ENCODE assay signal across 19 cellular contexts in genomic region chr16:89956511-89957213, GRCh38. TPM values are rescaled to one million over a fixed set of nuclear protein-coding genes. Genes with fewer than 3 reads are reported as not detected.
DNase-seq lines count a peak whose midpoint lies in the region; ATAC-seq, FAIRE-seq and TF ChIP-seq lines count a peak whose summit lies in the region.
"Had no signal": no experiment of that assay in that cellular context is flagged by ENCODE, and none has a peak within 500 bp of the region (broad histone marks: within the 10 kb centered on the region; RNA-seq: fewer than 3 reads in every experiment).

No MANE protein-coding gene starts in this region.

- no peak overlapping the region for H4K91ac ChIP-seq in H1 (replicated peaks; ENCODE audit: insufficient read length, low read length)

- TF ChIP-seq CTCF in H1 (IDR thresholded peaks at IDR 0.05; ENCODE audit: control extremely low read depth in 1 of 3, insufficient read depth in 1 of 3, low read depth in 1 of 3, low read length in 3 of 3): no peak
- TF ChIP-seq CTCF in osteoblast (IDR thresholded peaks at IDR 0.05; ENCODE audit: extremely low read depth, low read depth, low read length): no peak
- TF ChIP-seq CTCF in GM13977 (IDR thresholded peaks at IDR 0.05; ENCODE audit: extremely low read depth, insufficient read depth, missing control alignments): no peak

- peaks cover 45 to 55% (median 48%) of the 10 kb centered on the region in 3 donors for H3K4me1 Mint-ChIP-seq in IgD-negative memory B cell

- H2BK20ac ChIP-seq in H1 (ENCODE audit: low read length): no peak overlapping the region

- FAIRE-seq in H1 (lab: Jason Lieb, UNC): no peak
- FAIRE-seq: D721Med, HTR-8/SVneo had no signal

- H3K4me3 ChIP-seq in H1 (ENCODE audit: extremely low read depth in 1 of 4, insufficient read depth in 2 of 4, low read depth in 3 of 4, low read length in 4 of 4) (no peak overlapping the region), osteoblast (ENCODE audit: insufficient read depth, low read length) (no peak overlapping the region)

- H3K4me2 ChIP-seq in H1 (ENCODE audit: insufficient read depth in 1 of 2, low read depth in 2 of 2, low read length in 2 of 2) (no peak overlapping the region), osteoblast (ENCODE audit: insufficient read depth, low read length) (no peak overlapping the region)

- DNase-seq in NOMO-1 treated with dmso at 0.1 percent for 144 hours (lab: John Stamatoyannopoulos, UW; ENCODE audit: unreplicated experiment): peak; percentile 19
- DNase-seq in H1 (ENCODE audit: low read depth in 1 of 2, low spot score in 2 of 2): no peak
- DNase-seq in osteoblast (ENCODE audit: insufficient read length, low spot score, missing footprints): peak; percentile 58
- DNase-seq in GM13977 (ENCODE audit: low spot score): no peak
- DNase-seq in activated T-cell treated with anti-CD3 and anti-CD28 coated beads, Interleukin-2, amount 50 U/mL, for 48 hours: no peak
- DNase-seq: activated CD4-positive, alpha-beta T cell treated with anti-CD3 and anti-CD28 coated beads for 48 hours; activated CD8-positive, alpha-beta memory T cell treated with anti-CD3 and anti-CD28 coated beads, Interleukin-2, amount 50 U/mL, for 4 hours; activated gamma-delta T cell treated with Interleukin-2 at 50 U/mL for 16 hours; amygdala; central memory CD4-positive, alpha-beta T cell; effector CD8-positive, alpha-beta T cell; NCI-H1694; NCI-H446; stimulated activated CD8-positive, alpha-beta memory T cell treated with anti-CD3 and anti-CD28 coated beads, Interleukin-4, amount 100 ng/mL, for 48 hours; substantia nigra had no signal

- H2BK15ac ChIP-seq in H1 (ENCODE audit: low read length): no peak overlapping the region

- H3K27ac ChIP-seq in H1 (ENCODE audit: low read depth, low read length) (no peak overlapping the region), osteoblast (ENCODE audit: low read depth, low read length) (no peak overlapping the region)

- 90% methylated on average over 15 of the region's 15 CpGs; no CpG with 5 or more reads in 1 of the 2 experiments for WGBS in H1 (ENCODE audit: extremely low coverage in 1 of 2, insufficient coverage in 1 of 2, insufficient read length in 1 of 2, insufficient replicate concordance in 2 of 2, low coverage in 1 of 2, low lambda C conversion rate in 2 of 2, missing lambda C conversion rate in 1 of 2), 2 experiments

- no peak overlapping the region for H4K5ac ChIP-seq in H1 (ENCODE audit: insufficient read length, low read depth, low read length)

- no peaks in the 10 kb centered on the region for H3K9me3 Mint-ChIP-seq in IgD-negative memory B cell

- H3K27ac Mint-ChIP-seq in IgD-negative memory B cell: peak overlapping the region; percentile 76 to 85 (median 82)

- peak overlapping the region in 3 of 4 donors; percentile 61 to 86 (median 83) for H3K4me3 Mint-ChIP-seq in IgD-negative memory B cell

- peaks cover 7% of the 10 kb centered on the region for H3K36me3 Mint-ChIP-seq in IgD-negative memory B cell

- no peak overlapping the region for H3K4ac ChIP-seq in H1 (replicated peaks; ENCODE audit: insufficient read length, low read depth, low read length)

- CTCF ChIA-PET in H1 (lab: Charles Lee; ENCODE audit: partially characterized antibody): interaction anchor here (1.3 to 2.0 kb wide), 2 partner anchors 7 to 9 kb away, joined by 4 to 12 read pairs; partner anchors contain the start of gene DEF8

- peaks cover 2% of the 10 kb centered on the region for H3K27me3 Mint-ChIP-seq in IgD-negative memory B cell

- no peak overlapping the region for H3K14ac ChIP-seq in H1 (ENCODE audit: insufficient read length)

- no peak for ATAC-seq in HG02610 (IDR thresholded peaks at IDR 0.05; ENCODE audit: unreplicated experiment)

- H3K27me3 ChIP-seq in H1 (replicated peaks in 1 of 4; ENCODE audit: control insufficient read depth in 3 of 4, extremely low read depth in 1 of 4, insufficient read depth in 3 of 4, low read length in 3 of 4) (no peaks in the 10 kb centered on the region), osteoblast (ENCODE audit: insufficient read depth, low read length) (no peaks in the 10 kb centered on the region)

- H2AFZ ChIP-seq in H1 (ENCODE audit: low read length) (no peak overlapping the region), osteoblast (ENCODE audit: low read length) (no peak overlapping the region)

- no peak overlapping the region for H2BK5ac ChIP-seq in H1 (ENCODE audit: low read depth, low read length)

- peaks cover 6 to 7% of the 10 kb centered on the region in 2 experiments for H4K20me1 ChIP-seq in H1 (replicated peaks in 1 of 2; ENCODE audit: control insufficient read depth in 1 of 2, insufficient read depth in 2 of 2, low read length in 2 of 2)
- H4K20me1 ChIP-seq in osteoblast (ENCODE audit: insufficient read depth, low read length): peaks cover 17% of the 10 kb centered on the region

- no peaks in the 10 kb centered on the region for H3K79me2 ChIP-seq in H1 (ENCODE audit: control insufficient read depth in 1 of 2, insufficient read depth in 2 of 2, low read length in 2 of 2)
- peaks cover 29% of the 10 kb centered on the region for H3K79me2 ChIP-seq in osteoblast (ENCODE audit: insufficient read depth, low read length)

- H3K36me3 ChIP-seq in H1 (ENCODE audit: control insufficient read depth in 2 of 4, insufficient read depth in 4 of 4, low read length in 3 of 4) (peaks cover 0 to 5% (median 3%) of the 10 kb centered on the region in 4 experiments; a peak in 4 of 8 replicates), osteoblast (ENCODE audit: insufficient read depth, low read length) (peaks cover 15% of the 10 kb centered on the region)

- H3K9me3 ChIP-seq in H1 (ENCODE audit: insufficient read depth in 2 of 2, low read depth in 1 of 2, low read length in 1 of 2) (no peaks in the 10 kb centered on the region), osteoblast (ENCODE audit: low read depth, low read length) (no peaks in the 10 kb centered on the region)

- H3K18ac ChIP-seq in H1 (ENCODE audit: extremely low read depth, low read length): no peak overlapping the region

- in situ Hi-C loops in GM13977 (cut with MboI; ENCODE audit: low pct_unique_long_range_greater_than_20kb, low sequenced_read_pairs, unreplicated experiment): no loop called here

- no peak overlapping the region for H3K23ac ChIP-seq in H1 (ENCODE audit: insufficient read length)

- POLR2A ChIA-PET in H1 (lab: Charles Lee; ENCODE audit: partially characterized antibody): interaction anchor here (0.7 to 2.7 kb wide), 5 partner anchors 9 to 288 kb away, joined by 3 to 17 read pairs (median 4); no protein-coding TSS in a partner anchor

- no peak overlapping the region for H3K56ac ChIP-seq in H1 (replicated peaks; ENCODE audit: insufficient read length, low read depth, low read length)

- H4K8ac ChIP-seq in H1 (ENCODE audit: extremely low read depth, insufficient read depth, low read length): peak overlapping the region; percentile 69

- peaks cover 0 to 3% (median 0%) of the 10 kb centered on the region in 4 experiments; a peak in 4 of 7 replicates for H3K4me1 ChIP-seq in H1 (replicated peaks in 1 of 4; ENCODE audit: control insufficient read depth in 3 of 4, insufficient read depth in 4 of 4, low read length in 3 of 4)
- H3K4me1 ChIP-seq in osteoblast (ENCODE audit: insufficient read depth, low read length): no peaks in the 10 kb centered on the region

- H2BK12ac ChIP-seq in H1 (ENCODE audit: low read depth, low read length): no peak overlapping the region

- H2AK5ac ChIP-seq in H1 (ENCODE audit: low read depth, low read length): no peak overlapping the region

- TF ChIP-seq RAD21 in H1 (IDR thresholded peaks at IDR 0.05 in 1 of 2, conservative IDR thresholded peaks at IDR 0.05 in 1 of 2; ENCODE audit: low read depth in 2 of 2, low read length in 2 of 2): no peak

- H3K23me2 ChIP-seq in H1 (ENCODE audit: low read depth, low read length): no peaks in the 10 kb centered on the region

- TF ChIP-seq EP300 in H1 (IDR thresholded peaks at IDR 0.05; ENCODE audit: borderline replicate concordance in 1 of 2, low read depth in 2 of 2, low read length in 2 of 2): no peak

- no peak overlapping the region for H2BK120ac ChIP-seq in H1 (replicated peaks; ENCODE audit: low read depth, low read length)

- H3K79me1 ChIP-seq in H1 (ENCODE audit: low read depth, low read length): no peaks in the 10 kb centered on the region

- H3K9ac ChIP-seq in H1 (replicated peaks in 1 of 4; ENCODE audit: extremely low read depth in 1 of 4, low read depth in 3 of 4, low read length in 3 of 4): no peak overlapping the region

- TF ChIP-seq POLR2A in H1 (IDR thresholded peaks at IDR 0.05; ENCODE audit: control extremely low read depth in 1 of 2, low read depth in 2 of 2, low read length in 2 of 2): no peak

RNA-seq across cellular contexts. Expression of gene DEF8, which starts 8.1 kb away (rescaled TPM):
- polyA plus RNA-seq in IgD-negative memory B cell (67.5 TPM), H1 (2011; rRNA removed) (110 and 155 TPM in 2 replicates)
- total RNA-seq in H1 (2021; fragmentation: NEBNext Ultra II Directional; extraction: Animal tissue kit (Norgen Biotek cat#: 25700)): 48.3 and 53.0 TPM in 2 replicates
- 106 TPM for polyA plus RNA-seq in H1 (2011; cell fraction: cytosol; rRNA removed)
- polyA plus RNA-seq in H1 (2011; cell fraction: nucleus; rRNA removed): 160 TPM
- 35.4 to 56.5 TPM (median 53.7 TPM) in 4 replicates for polyA plus RNA-seq in H1 (2012, experiment 1 of 2)
- polyA plus RNA-seq in H1 (2012, experiment 2 of 2): 59.8 TPM
- 47.6 TPM for polyA plus RNA-seq in H1 (2013, experiment 1 of 2)
- 46.6 TPM for polyA plus RNA-seq in H1 (2013, experiment 2 of 2)
- 44.0 and 65.5 TPM in 2 replicates for polyA minus RNA-seq in H1 (2011; rRNA and poly(A)+ RNA removed)
- 40.0 TPM for polyA minus RNA-seq in H1 (2011; cell fraction: cytosol; rRNA and poly(A)+ RNA removed)
- 30.4 TPM for polyA minus RNA-seq in H1 (2011; cell fraction: nucleus; rRNA and poly(A)+ RNA removed)
- 48.6 and 48.9 TPM in 2 replicates for total RNA-seq in osteoblast

RNA-seq across cellular contexts. Expression of gene TUBB3, which starts 33.5 kb away (rescaled TPM):
- polyA plus RNA-seq in IgD-negative memory B cell (1.1 TPM), H1 (2011; rRNA removed) (393 and 420 TPM in 2 replicates)
- 275 and 292 TPM in 2 replicates for total RNA-seq in H1 (2021; fragmentation: NEBNext Ultra II Directional; extraction: Animal tissue kit (Norgen Biotek cat#: 25700))
- 210 TPM for polyA plus RNA-seq in H1 (2011; cell fraction: cytosol; rRNA removed)
- polyA plus RNA-seq in H1 (2011; cell fraction: nucleus; rRNA removed): 252 TPM
- 287 to 415 TPM (median 389 TPM) in 4 replicates for polyA plus RNA-seq in H1 (2012, experiment 1 of 2)
- 421 TPM for polyA plus RNA-seq in H1 (2012, experiment 2 of 2)
- polyA plus RNA-seq in H1 (2013, experiment 1 of 2): 211 TPM
- polyA plus RNA-seq in H1 (2013, experiment 2 of 2): 208 TPM
- 165 and 205 TPM in 2 replicates for polyA minus RNA-seq in H1 (2011; rRNA and poly(A)+ RNA removed)
- polyA minus RNA-seq in H1 (2011; cell fraction: cytosol; rRNA and poly(A)+ RNA removed): 155 TPM
- polyA minus RNA-seq in H1 (2011; cell fraction: nucleus; rRNA and poly(A)+ RNA removed): 91.3 TPM
- 166 and 239 TPM in 2 replicates for total RNA-seq in osteoblast

RNA-seq across cellular contexts. Expression of gene MC1R, which starts 38.0 kb away (rescaled TPM):
- polyA plus RNA-seq in IgD-negative memory B cell (0.93 TPM), H1 (2011; rRNA removed) (2.9 and 4.3 TPM in 2 replicates)
- 2.0 and 2.2 TPM in 2 replicates for total RNA-seq in H1 (2021; fragmentation: NEBNext Ultra II Directional; extraction: Animal tissue kit (Norgen Biotek cat#: 25700))
- 3.7 TPM for polyA plus RNA-seq in H1 (2011; cell fraction: cytosol; rRNA removed)
- 7.6 TPM for polyA plus RNA-seq in H1 (2011; cell fraction: nucleus; rRNA removed)
- 1.8 to 3.0 TPM (median 2.2 TPM) in 4 replicates for polyA plus RNA-seq in H1 (2012, experiment 1 of 2)
- 1.8 TPM for polyA plus RNA-seq in H1 (2012, experiment 2 of 2)
- 1.2 TPM for polyA plus RNA-seq in H1 (2013, experiment 1 of 2)
- polyA plus RNA-seq in H1 (2013, experiment 2 of 2): 1.5 TPM
- polyA minus RNA-seq in H1 (2011; rRNA and poly(A)+ RNA removed): 3.3 and 5.0 TPM in 2 replicates
- polyA minus RNA-seq in H1 (2011; cell fraction: cytosol; rRNA and poly(A)+ RNA removed): 3.2 TPM
- polyA minus RNA-seq in H1 (2011; cell fraction: nucleus; rRNA and poly(A)+ RNA removed): 4.5 TPM
- total RNA-seq in osteoblast: 4.7 and 5.1 TPM in 2 replicates

Comparison
In these comparisons a context has a peak if more than half of its experiments do, and no peak if none do; other contexts are left out.
1. DNase-seq: peak in NOMO-1 treated with dmso at 0.1 percent for 144 hours (single experiment) and osteoblast (single experiment); none in H1 (0 of 2), GM13977 (single experiment) and activated T-cell treated with anti-CD3 and anti-CD28 coated beads, Interleukin-2, amount 50 U/mL, for 48 hours (0 of 2).